In the genomic region with DNA sequence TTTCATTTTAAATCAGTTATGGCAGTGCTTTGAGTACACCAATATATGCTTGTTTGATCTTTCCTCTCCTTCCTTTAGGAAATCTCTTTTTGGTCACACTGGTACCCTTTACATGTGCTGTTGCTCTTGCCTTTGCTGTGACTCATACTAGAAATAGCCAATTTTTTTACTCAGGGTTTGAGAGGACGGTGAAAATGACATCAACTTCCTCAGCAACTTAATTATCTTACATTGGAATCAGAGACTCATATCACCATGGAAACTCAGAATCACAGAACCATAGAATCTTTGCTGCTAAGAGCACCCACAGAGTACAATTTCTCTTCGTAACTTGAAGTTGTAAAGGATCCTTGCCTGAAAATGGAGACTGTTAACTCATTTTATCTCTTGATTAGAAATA, we compare ENCODE assay signal across 24 cellular contexts. TPM values are rescaled to one million over a fixed set of nuclear protein-coding genes. Genes with fewer than 3 reads are reported as not detected.
DNase-seq lines count a peak whose midpoint lies in the region; TF ChIP-seq lines count a peak whose summit lies in the region.
"Had no signal": no experiment of that assay in that cellular context is flagged by ENCODE, and none has a peak within 500 bp of the region (broad histone marks: within the 10 kb centered on the region; RNA-seq: fewer than 3 reads in every experiment).

No MANE protein-coding gene starts in this region.

- H3K4me2 ChIP-seq in mammary epithelial cell (ENCODE audit: insufficient read depth, low read depth, low read length) = no peak overlapping the region
- no peak overlapping the region; the same call in 1 of the 2 replicates for H3K4me2 ChIP-seq in SK-N-SH
- H3K4me2 ChIP-seq: A549 had no signal

- H3K79me2 ChIP-seq in mammary epithelial cell (ENCODE audit: insufficient read depth, low read length) (no peaks in the 10 kb centered on the region), SK-N-SH (ENCODE audit: insufficient read depth) (no peaks in the 10 kb centered on the region)

- no peaks in the 10 kb centered on the region for H3K4me1 Mint-ChIP-seq in MCF 10A (ENCODE audit: insufficient read depth, unreplicated experiment)
- H3K4me1 Mint-ChIP-seq: activated CD4-positive, alpha-beta T cell treated with anti-CD3 and anti-CD28 coated beads, Interleukin-2, amount 10 ng/mL, durations not matched to agents 7 days and 5 days; natural killer cell; stimulated activated effector memory CD8-positive, alpha-beta T cell treated with anti-CD3 and anti-CD28 coated beads, Interleukin-12 subunit alpha, Interleukin-12 subunit beta, amount 100 ng/mL, for 72 hours had no signal

- POLR2A ChIA-PET in MCF 10A (lab: Yijun Ruan, JAX) = no interaction called here
- POLR2A ChIA-PET in SK-N-SH (lab: Yijun Ruan, JAX) = no interaction called here

- H3K9me2 ChIP-seq in SK-N-SH = no peaks in the 10 kb centered on the region

- no peaks in the 10 kb centered on the region for H3K36me3 Mint-ChIP-seq in MCF 10A (ENCODE audit: insufficient read depth, unreplicated experiment)
- H3K36me3 Mint-ChIP-seq: stimulated activated effector memory CD8-positive, alpha-beta T cell treated with anti-CD3 and anti-CD28 coated beads, Interleukin-12 subunit alpha, Interleukin-12 subunit beta, amount 100 ng/mL, for 72 hours had no signal

- H3K4me1 ChIP-seq in mammary epithelial cell (ENCODE audit: insufficient read depth, low read length) = no peaks in the 10 kb centered on the region
- H3K4me1 ChIP-seq in SK-N-SH (ENCODE audit: control insufficient read depth in 1 of 2, insufficient read depth in 2 of 2, low read depth in 1 of 2, low read length in 1 of 2) = no peaks in the 10 kb centered on the region
- no peaks in the 10 kb centered on the region for H3K4me1 ChIP-seq in suprapubic skin
- H3K4me1 ChIP-seq: A549, lower lobe of right lung, psoas muscle, spleen, thyroid gland had no signal

- in situ Hi-C loops in mammary epithelial cell (cut with MboI; ENCODE audit: low sequenced_read_pairs in 2 of 2) = no loop called here

- WGBS in mammary epithelial cell (ENCODE audit: low coverage, missing lambda C conversion rate) = 17% methylated on average over 2 of the region's 2 CpGs
- WGBS in SK-N-SH (ENCODE audit: low lambda C conversion rate) = 3% methylated on average over 2 of the region's 2 CpGs
- WGBS in suprapubic skin = 53% methylated on average over 2 of the region's 2 CpGs

- peaks cover 39% of the 10 kb centered on the region for H3K9me3 Mint-ChIP-seq in MCF 10A (ENCODE audit: unreplicated experiment)

- intact Hi-C loops in mammary epithelial cell (cut with micrococcal nuclease) (no loop called here), MCF 10A (cut with micrococcal nuclease) (no loop called here)

- no peaks in the 10 kb centered on the region for H3K9me3 ChIP-seq in mammary epithelial cell (replicated peaks; ENCODE audit: insufficient read depth, low read length)
- H3K9me3 ChIP-seq in SK-N-SH = peaks cover 35% of the 10 kb centered on the region
- H3K9me3 ChIP-seq in suprapubic skin = peaks cover 10% of the 10 kb centered on the region
- H3K9me3 ChIP-seq: thyroid gland had no signal

- no peaks in the 10 kb centered on the region for H3K36me3 ChIP-seq in mammary epithelial cell (ENCODE audit: insufficient read depth, low read length)
- no peaks in the 10 kb centered on the region for H3K36me3 ChIP-seq in SK-N-SH (replicated peaks in 1 of 2; ENCODE audit: control insufficient read depth in 1 of 2, insufficient read depth in 2 of 2, low read length in 1 of 2)
- no peaks in the 10 kb centered on the region for H3K36me3 ChIP-seq in suprapubic skin
- H3K36me3 ChIP-seq: lower lobe of right lung, spleen, thyroid gland had no signal

- no peak overlapping the region for H3K27ac Mint-ChIP-seq in MCF 10A (ENCODE audit: low read depth, unreplicated experiment)
- H3K27ac Mint-ChIP-seq: activated CD4-positive, alpha-beta T cell treated with anti-CD3 and anti-CD28 coated beads, Interleukin-2, amount 10 ng/mL, durations not matched to agents 7 days and 5 days; natural killer cell; stimulated activated effector memory CD8-positive, alpha-beta T cell treated with anti-CD3 and anti-CD28 coated beads, Interleukin-12 subunit alpha, Interleukin-12 subunit beta, amount 100 ng/mL, for 72 hours had no signal

- CTCF ChIA-PET in mammary epithelial cell (lab: Charles Lee; ENCODE audit: low non-redundant PET) (no interaction called here), MCF 10A (lab: Yijun Ruan, JAX) (no interaction called here), SK-N-SH (lab: Yijun Ruan, JAX) (no interaction called here)

- no peaks in the 10 kb centered on the region for H3F3A ChIP-seq in SK-N-SH (replicated peaks; ENCODE audit: insufficient read depth)

- no peak overlapping the region for H3K9ac ChIP-seq in mammary epithelial cell (ENCODE audit: insufficient read depth, low read length)
- peak overlapping the region; percentile 32; the same call in 1 of the 2 replicates for H3K9ac ChIP-seq in SK-N-SH

- DNase-seq in mammary epithelial cell = peak; percentile 33
- no peak for DNase-seq in MCF 10A (ENCODE audit: unreplicated experiment)
- peak; percentile 5 for DNase-seq in SK-N-SH
- DNase-seq in foreskin fibroblast = peak; percentile 30 to 47
- no peak for DNase-seq in NCI-H146 treated with DMSO at 0.1 percent for 48 hours (lab: John Stamatoyannopoulos, UW; ENCODE audit: unreplicated experiment)
- DNase-seq in suprapubic skin (ENCODE audit: low spot score in 2 of 2) = no peak
- DNase-seq in NCI-H1048 (lab: John Stamatoyannopoulos, UW) = no peak
- no peak for DNase-seq in SIG-M5 treated with dmso at 0.1 percent for 504 hours (lab: John Stamatoyannopoulos, UW; ENCODE audit: unreplicated experiment)
- DNase-seq: activated CD4-positive, alpha-beta T cell treated with anti-CD3 and anti-CD28 coated beads, Interleukin-2, amount 10 ng/mL, durations not matched to agents 7 days and 5 days; activated CD8-positive, alpha-beta memory T cell treated with anti-CD3 and anti-CD28 coated beads, Interleukin-2, amount 50 U/mL, for 48 hours; activated naive CD4-positive, alpha-beta T cell treated with Interleukin-2 at 50 U/mL for 16 hours; aorta; lower lobe of right lung; natural killer cell; NCI-H2081; NCI-H524 treated with DMSO at 0.1 percent for 48 hours; psoas muscle; SIG-M5; spleen; thyroid gland had no signal

- no peak for TF ChIP-seq POLR2A in suprapubic skin (IDR thresholded peaks at IDR 0.05)

- no peak for TF ChIP-seq RAD21 in SK-N-SH (IDR thresholded peaks at IDR 0.05; ENCODE audit: low read length)

- no peaks in the 10 kb centered on the region for H3K27me3 Mint-ChIP-seq in MCF 10A (ENCODE audit: insufficient read depth, unreplicated experiment)

- dilution Hi-C loops in mammary epithelial cell (cut with HindIII; ENCODE audit: low sequenced_read_pairs) = no loop called here

- H3K27me3 ChIP-seq in mammary epithelial cell (ENCODE audit: insufficient read depth, low read length) (no peaks in the 10 kb centered on the region), SK-N-SH (ENCODE audit: insufficient read depth) (no peaks in the 10 kb centered on the region), suprapubic skin (no peaks in the 10 kb centered on the region)
- H3K27me3 ChIP-seq: thyroid gland had no signal

- H4K20me1 ChIP-seq in mammary epithelial cell (ENCODE audit: insufficient read depth, low read length) (no peaks in the 10 kb centered on the region), SK-N-SH (ENCODE audit: insufficient read depth) (no peaks in the 10 kb centered on the region)

- H3K27ac ChIP-seq in mammary epithelial cell (ENCODE audit: insufficient read depth, low read depth, low read length) = no peak overlapping the region
- H3K27ac ChIP-seq in SK-N-SH (ENCODE audit: low read depth in 2 of 2, low read length in 1 of 2) = peak overlapping the region in 1 of 2 experiments; percentile 50; a peak in 2 of 4 replicates
- no peak overlapping the region for H3K27ac ChIP-seq in suprapubic skin
- H3K27ac ChIP-seq: A549, lower lobe of right lung, psoas muscle, spleen, thyroid gland had no signal

- H2AFZ ChIP-seq in mammary epithelial cell (ENCODE audit: low read depth, low read length) (no peak overlapping the region), SK-N-SH (ENCODE audit: low read depth) (peak overlapping the region; percentile 11; the same call in 1 of the 2 replicates)

- no peak for TF ChIP-seq CTCF in mammary epithelial cell (conservative IDR thresholded peaks at IDR 0.05 in 1 of 2, IDR thresholded peaks at IDR 0.05 in 1 of 2; ENCODE audit: extremely low read depth in 1 of 2, insufficient read depth in 1 of 2, low read depth in 1 of 2, low read length in 2 of 2)
- TF ChIP-seq CTCF in MCF 10A (IDR thresholded peaks at IDR 0.05; ENCODE audit: unreplicated experiment) = no peak
- no peak for TF ChIP-seq CTCF in SK-N-SH (IDR thresholded peaks at IDR 0.05)
- TF ChIP-seq CTCF in foreskin fibroblast (IDR thresholded peaks at IDR 0.05; ENCODE audit: low read depth, low read length) = no peak
- TF ChIP-seq CTCF in suprapubic skin (IDR thresholded peaks at IDR 0.05) = no peak

- no TSS peak for BruUV-seq in mammary epithelial cell (replicated peaks; lab: Mats Ljungman, UMichigan)
- no TSS peak for BruUV-seq in MCF 10A (replicated peaks; lab: Mats Ljungman, UMichigan)

- H3K4me3 Mint-ChIP-seq in MCF 10A (ENCODE audit: unreplicated experiment) = no peak overlapping the region
- H3K4me3 Mint-ChIP-seq: activated CD4-positive, alpha-beta T cell treated with anti-CD3 and anti-CD28 coated beads, Interleukin-2, amount 10 ng/mL, durations not matched to agents 7 days and 5 days; natural killer cell; stimulated activated effector memory CD8-positive, alpha-beta T cell treated with anti-CD3 and anti-CD28 coated beads, Interleukin-12 subunit alpha, Interleukin-12 subunit beta, amount 100 ng/mL, for 72 hours had no signal

- no peak overlapping the region for H3K4me3 ChIP-seq in mammary epithelial cell (replicated peaks in 1 of 3; ENCODE audit: insufficient read depth in 1 of 3, low read depth in 2 of 3, low read length in 3 of 3)
- H3K4me3 ChIP-seq in SK-N-SH (ENCODE audit: low read depth in 2 of 2, low read length in 1 of 2) = no peak overlapping the region
- no peak overlapping the region for H3K4me3 ChIP-seq in foreskin fibroblast (ENCODE audit: low read depth in 1 of 2, low read length in 2 of 2)
- H3K4me3 ChIP-seq in suprapubic skin = no peak overlapping the region
- H3K4me3 ChIP-seq: A549, GM12878, lower lobe of right lung, psoas muscle, spleen, thyroid gland had no signal

- TF ChIP-seq EP300 in SK-N-SH (IDR thresholded peaks at IDR 0.05; ENCODE audit: borderline replicate concordance in 1 of 2, low read depth in 1 of 2, low read length in 1 of 2) (no peak), suprapubic skin (IDR thresholded peaks at IDR 0.05) (no peak)

TF ChIP-seq in SK-N-SH, 30 proteins besides CTCF, POLR2A, EP300 and RAD21 (continues in another document):
- no peak for TF ChIP-seq FOXM1 (IDR thresholded peaks at IDR 0.05; ENCODE audit: low read depth)
- TF ChIP-seq RXRA (IDR thresholded peaks at IDR 0.05; ENCODE audit: borderline replicate concordance, low read depth) = peak; percentile 11; the same call in 1 of the 2 replicates
- TF ChIP-seq JUND (IDR thresholded peaks at IDR 0.05) = peak; percentile 64

RNA-seq across cellular contexts. Expression of a gene that starts 13.8 kb away (rescaled TPM):
- 1 to 10 TPM; 5.7 to 6.4 TPM for total RNA-seq in mammary epithelial cell
- polyA plus RNA-seq in mammary epithelial cell = 3.0 TPM
- polyA minus RNA-seq in mammary epithelial cell = 2.8 TPM
- total RNA-seq in MCF 10A (2022) = 14.6 and 15.4 TPM in 2 replicates
- polyA plus RNA-seq in SK-N-SH (2012; rRNA removed) = 3.5 and 4.9 TPM in 2 replicates
- polyA plus RNA-seq in SK-N-SH (2012; cell fraction: cytosol; rRNA removed) = 2.5 and 2.7 TPM in 2 replicates
- polyA plus RNA-seq in SK-N-SH (2012; cell fraction: nucleus; rRNA removed) = 10.6 and 18.4 TPM in 2 replicates
- 1 to 10 TPM; 2.1 to 5.1 (median 3.3) TPM for total RNA-seq in suprapubic skin
- total RNA-seq: G401 had no signal

Comparison
In these comparisons a context has a peak if more than half of its experiments do, and no peak if none do; other contexts are left out.
1. DNase-seq: peak in mammary epithelial cell (single experiment), SK-N-SH (single experiment) and foreskin fibroblast (2 of 2); none in MCF 10A (single experiment), NCI-H146 treated with DMSO at 0.1 percent for 48 hours (single experiment), suprapubic skin (0 of 2), NCI-H1048 (single experiment) and SIG-M5 treated with dmso at 0.1 percent for 504 hours (single experiment).